1 cellular context compared by ENCODE assay signal in the genomic region with DNA sequence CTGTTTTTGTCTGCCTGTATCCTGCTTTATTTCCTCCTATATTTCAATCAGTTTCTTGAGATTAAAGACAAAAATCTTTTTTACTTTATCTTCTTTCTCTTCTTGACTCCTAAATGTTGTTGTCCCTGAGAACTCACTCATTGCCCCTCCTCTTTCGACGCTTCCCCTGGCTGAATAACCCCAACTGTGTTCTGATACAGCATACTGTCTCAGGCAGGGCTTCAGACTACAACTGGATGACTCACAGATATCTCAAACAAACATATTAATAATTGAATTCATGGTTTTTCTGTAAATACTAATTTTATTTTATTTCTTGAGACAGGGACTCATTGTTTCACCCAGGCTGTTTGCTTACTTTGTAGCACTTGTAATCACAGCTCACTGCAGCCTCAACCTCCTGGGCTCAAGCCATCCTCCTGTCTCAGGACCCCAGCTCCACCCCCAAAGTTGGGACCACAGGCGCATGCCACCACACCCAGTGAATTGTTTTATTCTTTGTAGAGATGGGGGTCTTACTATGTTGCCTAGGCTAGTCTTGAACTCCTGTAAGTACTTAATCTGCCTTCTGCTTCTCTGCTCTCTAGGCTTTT.
TF ChIP-seq lines count a peak whose summit lies in the region.

No MANE protein-coding gene starts in this region.

TF ChIP-seq in IMR-90, 13 proteins besides CTCF, POLR2A, EP300 and RAD21:
- TF ChIP-seq FOS (IDR thresholded peaks at IDR 0.05; ENCODE audit: low read depth, low read length) (no peak), RFX5 (IDR thresholded peaks at IDR 0.05; ENCODE audit: low read depth, low read length) (no peak), CEBPB (IDR thresholded peaks at IDR 0.05; ENCODE audit: low read depth, low read length) (no peak), NFE2L2 (IDR thresholded peaks at IDR 0.05; ENCODE audit: low read depth, low read length) (no peak), MXI1 (IDR thresholded peaks at IDR 0.05; ENCODE audit: borderline replicate concordance, low read depth, low read length) (no peak), SMC3 (IDR thresholded peaks at IDR 0.05; ENCODE audit: low read depth, low read length) (no peak), MAZ (IDR thresholded peaks at IDR 0.05; ENCODE audit: borderline replicate concordance, low read depth, low read length) (no peak), RCOR1 (IDR thresholded peaks at IDR 0.05; ENCODE audit: insufficient replicate concordance, low read length) (no peak), BHLHE40 (IDR thresholded peaks at IDR 0.05; ENCODE audit: low read depth, low read length) (no peak), CHD1 (IDR thresholded peaks at IDR 0.05; ENCODE audit: low read depth, low read length) (no peak), USF2 (IDR thresholded peaks at IDR 0.05; ENCODE audit: low read depth, low read length) (no peak), MAFK (IDR thresholded peaks at IDR 0.05; ENCODE audit: low read depth, low read length) (no peak)
- TF ChIP-seq, protein P1, sequence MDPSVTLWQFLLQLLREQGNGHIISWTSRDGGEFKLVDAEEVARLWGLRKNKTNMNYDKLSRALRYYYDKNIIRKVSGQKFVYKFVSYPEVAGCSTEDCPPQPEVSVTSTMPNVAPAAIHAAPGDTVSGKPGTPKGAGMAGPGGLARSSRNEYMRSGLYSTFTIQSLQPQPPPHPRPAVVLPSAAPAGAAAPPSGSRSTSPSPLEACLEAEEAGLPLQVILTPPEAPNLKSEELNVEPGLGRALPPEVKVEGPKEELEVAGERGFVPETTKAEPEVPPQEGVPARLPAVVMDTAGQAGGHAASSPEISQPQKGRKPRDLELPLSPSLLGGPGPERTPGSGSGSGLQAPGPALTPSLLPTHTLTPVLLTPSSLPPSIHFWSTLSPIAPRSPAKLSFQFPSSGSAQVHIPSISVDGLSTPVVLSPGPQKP (IDR thresholded peaks at IDR 0.05; ENCODE audit: borderline replicate concordance, low read depth, low read length) = no peak
